ENCODE assay signal across 27 cellular contexts in genomic region chr1:48402619-48403018, GRCh38.
"Had no signal": no experiment of that assay in that cellular context is flagged by ENCODE, and none has a peak within 500 bp of the region (broad histone marks: within the 10 kb centered on the region; RNA-seq: fewer than 3 reads in every experiment).

No MANE protein-coding gene starts in this region.

- H3K27me3 Mint-ChIP-seq: naive B cell had no signal

- H3K4me3 Mint-ChIP-seq: immature natural killer cell, mesothelial cell of epicardium, naive B cell had no signal

- H3K36me3 ChIP-seq: lower lobe of right lung had no signal

- DNase-seq: dermis blood vessel endothelial cell; dorsolateral prefrontal cortex; effector CD4-positive, alpha-beta T cell; effector memory CD4-positive, alpha-beta T cell; foreskin keratinocyte; glutamatergic neuron; head of caudate nucleus; heart right ventricle; hypothalamus; immature natural killer cell; islet precursor cell; kidney; kidney glomerular epithelial cell; left colon; left ventricle myocardium inferior; lower lobe of right lung; mesenchymal stem cell; mucosa of descending colon; naive B cell had no signal

- H3K9me3 ChIP-seq: esophagus muscularis mucosa, gastroesophageal sphincter, heart right ventricle, left ventricle myocardium inferior, lower lobe of right lung, mucosa of descending colon had no signal

- ATAC-seq: foreskin keratinocyte, gastroesophageal sphincter, heart right ventricle, left colon, left lobe of liver, lower lobe of right lung, mucosa of descending colon had no signal

- H3K27ac Mint-ChIP-seq: immature natural killer cell, mesothelial cell of epicardium had no signal

- H3K4me3 ChIP-seq: coronary artery, dorsolateral prefrontal cortex, esophagus muscularis mucosa, gastroesophageal sphincter, heart right ventricle, left ventricle myocardium inferior, lower lobe of right lung, mucosa of descending colon had no signal

- H3K9me3 Mint-ChIP-seq: immature natural killer cell, mesothelial cell of epicardium, naive B cell had no signal

- H3K27ac ChIP-seq: coronary artery, dorsolateral prefrontal cortex, esophagus muscularis mucosa, foreskin keratinocyte, gastroesophageal sphincter, heart right ventricle, left ventricle myocardium inferior, lower lobe of right lung had no signal

- H3K4me1 Mint-ChIP-seq: immature natural killer cell, mesothelial cell of epicardium, naive B cell had no signal

- H3K36me3 Mint-ChIP-seq: mesothelial cell of epicardium had no signal

- H3K27me3 ChIP-seq: dorsolateral prefrontal cortex, esophagus muscularis mucosa, foreskin keratinocyte, gastroesophageal sphincter, heart right ventricle had no signal

- H3K4me1 ChIP-seq: foreskin keratinocyte, gastroesophageal sphincter, heart right ventricle, lower lobe of right lung had no signal

- FAIRE-seq: colon, endothelial cell of umbilical vein, frontal cortex, kidney had no signal
